ENCODE assay signal across 1 cellular context in genomic region chr10:1607466-1607865, GRCh38.
TF ChIP-seq lines count a peak whose summit lies in the region.

No MANE protein-coding gene starts in this region.

TF ChIP-seq in H1, 55 proteins besides CTCF, POLR2A, EP300 and RAD21:
- TF ChIP-seq RXRA (IDR thresholded peaks at IDR 0.05; ENCODE audit: insufficient read depth, low read depth, low read length) (no peak), FOSL1 (IDR thresholded peaks at IDR 0.05; ENCODE audit: insufficient read depth, low read depth, low read length) (no peak), EGR1 (IDR thresholded peaks at IDR 0.05; ENCODE audit: borderline replicate concordance, low read depth, low read length) (no peak), CEBPB (IDR thresholded peaks at IDR 0.05; ENCODE audit: low read depth, low read length) (no peak)
- TF ChIP-seq, protein P1, sequence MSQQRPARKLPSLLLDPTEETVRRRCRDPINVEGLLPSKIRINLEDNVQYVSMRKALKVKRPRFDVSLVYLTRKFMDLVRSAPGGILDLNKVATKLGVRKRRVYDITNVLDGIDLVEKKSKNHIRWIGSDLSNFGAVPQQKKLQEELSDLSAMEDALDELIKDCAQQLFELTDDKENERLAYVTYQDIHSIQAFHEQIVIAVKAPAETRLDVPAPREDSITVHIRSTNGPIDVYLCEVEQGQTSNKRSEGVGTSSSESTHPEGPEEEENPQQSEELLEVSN (IDR thresholded peaks at IDR 0.05): no peak
